ENCODE assay signal across 37 cellular contexts in the genomic region with DNA sequence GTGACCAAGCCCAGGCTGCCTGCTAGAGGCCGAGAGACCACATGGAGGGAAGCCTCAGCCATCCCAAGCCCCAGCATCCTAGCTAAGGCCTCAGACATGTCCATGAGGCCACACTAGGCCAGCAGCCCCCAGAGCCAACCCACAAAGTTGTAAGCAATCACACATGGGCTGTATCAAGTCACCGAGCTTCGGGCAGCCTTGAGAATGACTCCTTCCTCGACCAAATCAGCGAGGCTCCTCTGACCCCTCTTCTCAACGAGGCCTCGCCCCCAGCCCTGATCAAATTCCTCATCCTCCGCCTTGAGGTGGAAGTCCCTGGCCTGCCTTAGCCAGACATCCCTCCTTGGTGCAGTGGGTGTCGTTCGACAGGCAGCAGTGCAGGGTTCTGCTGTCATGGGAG. TPM values are rescaled to one million over a fixed set of nuclear protein-coding genes. Genes with fewer than 3 reads are reported as not detected.
"Had no signal": no experiment of that assay in that cellular context is flagged by ENCODE, and none has a peak within 500 bp of the region (broad histone marks: within the 10 kb centered on the region; RNA-seq: fewer than 3 reads in every experiment).

No MANE protein-coding gene starts in this region.

- H3K27me3 Mint-ChIP-seq: stimulated activated memory B cell treated with anti-CD40 and anti-IgM and Interleukin-4, amounts not matched to agents 10 μg/mL and 1 μg/mL and 100 μg/mL, for 72 hours had no signal

- H3K4me1 Mint-ChIP-seq: nephron; neural crest cell; stimulated activated memory B cell treated with anti-CD40 and anti-IgM and Interleukin-4, amounts not matched to agents 10 μg/mL and 1 μg/mL and 100 μg/mL, for 72 hours; stimulated activated naive CD8-positive, alpha-beta T cell treated with anti-CD3 and anti-CD28 coated beads, Interleukin-15, amount 100 ng/mL, for 72 hours had no signal

- H3K79me2 ChIP-seq: hepatocyte, parathyroid adenoma had no signal

- H2AFZ ChIP-seq: hepatocyte, parathyroid adenoma had no signal

- H3K27ac ChIP-seq: hepatocyte, left ventricle myocardium inferior, neutrophil, parathyroid adenoma, right atrium auricular region, right lobe of liver, transverse colon, upper lobe of left lung, vagina had no signal

- H3K4me2 ChIP-seq: hepatocyte, smooth muscle cell had no signal

- DNase-seq: islet precursor cell; left ventricle myocardium inferior; mesendoderm; midbrain; mucosa of descending colon; naive thymus-derived CD4-positive, alpha-beta T cell; occipital lobe; right lobe of liver; stimulated activated CD4-positive, alpha-beta T cell treated with anti-CD3 and anti-CD28 coated beads, Interleukin-1b, Interleukin-23, amount 100 ng/mL, for 48 hours; stimulated activated CD4-positive, alpha-beta T cell treated with anti-CD3 and anti-CD28 coated beads, Interleukin-2, amount 100 ng/mL, for 48 hours; stimulated activated CD4-positive, alpha-beta T cell treated with anti-CD3 and anti-CD28 coated beads, Interleukin-4, amount 100 ng/mL, for 4 hours; stimulated activated CD8-positive, alpha-beta memory T cell treated with anti-CD3 and anti-CD28 coated beads, Interleukin-4, amount 100 ng/mL, for 48 hours; stimulated activated naive CD4-positive, alpha-beta T cell treated with Interleukin-2 at 50 U/mL for 16 hours; stimulated activated naive CD8-positive, alpha-beta T cell treated with anti-CD3 and anti-CD28 coated beads, Interleukin-15, amount 100 ng/mL, for 72 hours; substantia nigra; transverse colon; upper lobe of left lung had no signal

- H3K27ac Mint-ChIP-seq: naive thymus-derived CD4-positive, alpha-beta T cell; nephron; progenitor cell of endocrine pancreas; stimulated activated memory B cell treated with anti-CD40 and anti-IgM and Interleukin-4, amounts not matched to agents 10 μg/mL and 1 μg/mL and 100 μg/mL, for 72 hours; stimulated activated naive CD8-positive, alpha-beta T cell treated with anti-CD3 and anti-CD28 coated beads, Interleukin-15, amount 100 ng/mL, for 72 hours had no signal

- ATAC-seq: mucosa of descending colon; naive thymus-derived CD4-positive, alpha-beta T cell; right lobe of liver; stimulated activated memory B cell treated with anti-CD40 and anti-IgM and Interleukin-4, amounts not matched to agents 10 μg/mL and 1 μg/mL and 100 μg/mL, for 72 hours; stimulated activated naive CD8-positive, alpha-beta T cell treated with anti-CD3 and anti-CD28 coated beads, Interleukin-15, amount 100 ng/mL, for 72 hours had no signal

- H3K4me3 ChIP-seq: hepatocyte, left ventricle myocardium inferior, lung, mucosa of descending colon, right atrium auricular region, right lobe of liver, smooth muscle cell, transverse colon, upper lobe of left lung, vagina had no signal

- H3K9me3 ChIP-seq: mucosa of descending colon, neutrophil, right lobe of liver, transverse colon, upper lobe of left lung, vagina had no signal

- H3K36me3 Mint-ChIP-seq: stimulated activated memory B cell treated with anti-CD40 and anti-IgM and Interleukin-4, amounts not matched to agents 10 μg/mL and 1 μg/mL and 100 μg/mL, for 72 hours had no signal

- H3K4me1 ChIP-seq: left ventricle myocardium inferior, parathyroid adenoma, right atrium auricular region, right lobe of liver, transverse colon, upper lobe of left lung, vagina had no signal

- H3K36me3 ChIP-seq: left ventricle myocardium inferior, neutrophil, right atrium auricular region, right lobe of liver, transverse colon, upper lobe of left lung, vagina had no signal

- H3K27me3 ChIP-seq: hepatocyte, neutrophil, right atrium auricular region, right lobe of liver, transverse colon, upper lobe of left lung, vagina had no signal

- H3K4me3 Mint-ChIP-seq: naive thymus-derived CD4-positive, alpha-beta T cell; nephron; neural crest cell; stimulated activated memory B cell treated with anti-CD40 and anti-IgM and Interleukin-4, amounts not matched to agents 10 μg/mL and 1 μg/mL and 100 μg/mL, for 72 hours; stimulated activated naive CD8-positive, alpha-beta T cell treated with anti-CD3 and anti-CD28 coated beads, Interleukin-15, amount 100 ng/mL, for 72 hours had no signal

- H3K9ac ChIP-seq: parathyroid adenoma had no signal

RNA-seq across cellular contexts. Expression of a gene that starts 1.9 kb away (rescaled TPM):
- total RNA-seq: hepatocyte; kidney epithelial cell; left ventricle myocardium inferior; lower leg skin; lung; mucosa of descending colon; myocyte; naive thymus-derived CD4-positive, alpha-beta T cell; neural crest cell; occipital lobe; osteocyte; progenitor cell of endocrine pancreas; pulmonary artery endothelial cell; renal cortical epithelial cell; right atrium auricular region; right lobe of liver; skeletal muscle tissue; smooth muscle cell; temporal lobe; transverse colon; upper lobe of left lung; urinary bladder; vagina had no signal
